1 cellular context compared by ENCODE assay signal in genomic region chr2:230601510-230601909, GRCh38.
TF ChIP-seq lines count a peak whose summit lies in the region.

No MANE protein-coding gene starts in this region.

TF ChIP-seq in SK-N-SH, 30 proteins besides CTCF, POLR2A, EP300 and RAD21 (continued from another document):
- TF ChIP-seq GABPA (IDR thresholded peaks at IDR 0.05; ENCODE audit: low read depth), result no peak
- TF ChIP-seq POLR2AphosphoS5 (IDR thresholded peaks at IDR 0.05; ENCODE audit: low read depth, low read length), result no peak
- no peak for TF ChIP-seq MEF2A (IDR thresholded peaks at IDR 0.05; ENCODE audit: borderline replicate concordance, low read depth)
TF ChIP-seq in SK-N-SH: peak in this region for 0.
